2 cellular contexts compared by ENCODE assay signal in genomic region chr1:170707116-170707515, GRCh38.
TF ChIP-seq lines count a peak whose summit lies in the region.

No MANE protein-coding gene starts in this region.

TF ChIP-seq in IMR-90, 13 proteins besides CTCF, POLR2A, EP300 and RAD21:
- TF ChIP-seq CEBPB (IDR thresholded peaks at IDR 0.05; ENCODE audit: low read depth, low read length), result no peak
- TF ChIP-seq, protein P1, sequence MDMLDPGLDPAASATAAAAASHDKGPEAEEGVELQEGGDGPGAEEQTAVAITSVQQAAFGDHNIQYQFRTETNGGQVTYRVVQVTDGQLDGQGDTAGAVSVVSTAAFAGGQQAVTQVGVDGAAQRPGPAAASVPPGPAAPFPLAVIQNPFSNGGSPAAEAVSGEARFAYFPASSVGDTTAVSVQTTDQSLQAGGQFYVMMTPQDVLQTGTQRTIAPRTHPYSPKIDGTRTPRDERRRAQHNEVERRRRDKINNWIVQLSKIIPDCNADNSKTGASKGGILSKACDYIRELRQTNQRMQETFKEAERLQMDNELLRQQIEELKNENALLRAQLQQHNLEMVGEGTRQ (IDR thresholded peaks at IDR 0.05; ENCODE audit: low read depth, low read length), result no peak
- no peak for TF ChIP-seq NFE2L2 (IDR thresholded peaks at IDR 0.05; ENCODE audit: low read depth, low read length)
- TF ChIP-seq, protein P2, sequence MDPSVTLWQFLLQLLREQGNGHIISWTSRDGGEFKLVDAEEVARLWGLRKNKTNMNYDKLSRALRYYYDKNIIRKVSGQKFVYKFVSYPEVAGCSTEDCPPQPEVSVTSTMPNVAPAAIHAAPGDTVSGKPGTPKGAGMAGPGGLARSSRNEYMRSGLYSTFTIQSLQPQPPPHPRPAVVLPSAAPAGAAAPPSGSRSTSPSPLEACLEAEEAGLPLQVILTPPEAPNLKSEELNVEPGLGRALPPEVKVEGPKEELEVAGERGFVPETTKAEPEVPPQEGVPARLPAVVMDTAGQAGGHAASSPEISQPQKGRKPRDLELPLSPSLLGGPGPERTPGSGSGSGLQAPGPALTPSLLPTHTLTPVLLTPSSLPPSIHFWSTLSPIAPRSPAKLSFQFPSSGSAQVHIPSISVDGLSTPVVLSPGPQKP (IDR thresholded peaks at IDR 0.05; ENCODE audit: borderline replicate concordance, low read depth, low read length), result no peak
- no peak for TF ChIP-seq FOS (IDR thresholded peaks at IDR 0.05; ENCODE audit: low read depth, low read length)
- TF ChIP-seq BHLHE40 (IDR thresholded peaks at IDR 0.05; ENCODE audit: low read depth, low read length), result no peak
- TF ChIP-seq MXI1 (IDR thresholded peaks at IDR 0.05; ENCODE audit: borderline replicate concordance, low read depth, low read length), result no peak
- TF ChIP-seq CHD1 (IDR thresholded peaks at IDR 0.05; ENCODE audit: low read depth, low read length), result no peak
- no peak for TF ChIP-seq MAFK (IDR thresholded peaks at IDR 0.05; ENCODE audit: low read depth, low read length)
- no peak for TF ChIP-seq MAZ (IDR thresholded peaks at IDR 0.05; ENCODE audit: borderline replicate concordance, low read depth, low read length)
- TF ChIP-seq SMC3 (IDR thresholded peaks at IDR 0.05; ENCODE audit: low read depth, low read length), result no peak
- TF ChIP-seq RCOR1 (IDR thresholded peaks at IDR 0.05; ENCODE audit: insufficient replicate concordance, low read length), result no peak
- no peak for TF ChIP-seq RFX5 (IDR thresholded peaks at IDR 0.05; ENCODE audit: low read depth, low read length)

TF ChIP-seq in HEK293T, 16 proteins besides CTCF, POLR2A, EP300 and RAD21:
- TF ChIP-seq CTBP1 (IDR thresholded peaks at IDR 0.05; ENCODE audit: borderline replicate concordance) (no peak), FOXM1 (IDR thresholded peaks at IDR 0.05; ENCODE audit: borderline replicate concordance) (no peak), L3MBTL2 (conservative IDR thresholded peaks at IDR 0.05) (no peak), ARNT (IDR thresholded peaks at IDR 0.05) (no peak), SUZ12 (IDR thresholded peaks at IDR 0.05) (no peak), TARDBP (IDR thresholded peaks at IDR 0.05) (no peak), SP1 (IDR thresholded peaks at IDR 0.05) (no peak), HDGF (IDR thresholded peaks at IDR 0.05; ENCODE audit: borderline replicate concordance) (no peak), NFRKB (IDR thresholded peaks at IDR 0.05) (no peak), FOXA1 (IDR thresholded peaks at IDR 0.05) (no peak), ZNF384 (IDR thresholded peaks at IDR 0.05) (no peak), ELF4 (IDR thresholded peaks at IDR 0.05) (no peak), BHLHE40 (IDR thresholded peaks at IDR 0.05; ENCODE audit: borderline replicate concordance) (no peak), FOXK2 (IDR thresholded peaks at IDR 0.05) (no peak)
- TF ChIP-seq, protein P3, sequence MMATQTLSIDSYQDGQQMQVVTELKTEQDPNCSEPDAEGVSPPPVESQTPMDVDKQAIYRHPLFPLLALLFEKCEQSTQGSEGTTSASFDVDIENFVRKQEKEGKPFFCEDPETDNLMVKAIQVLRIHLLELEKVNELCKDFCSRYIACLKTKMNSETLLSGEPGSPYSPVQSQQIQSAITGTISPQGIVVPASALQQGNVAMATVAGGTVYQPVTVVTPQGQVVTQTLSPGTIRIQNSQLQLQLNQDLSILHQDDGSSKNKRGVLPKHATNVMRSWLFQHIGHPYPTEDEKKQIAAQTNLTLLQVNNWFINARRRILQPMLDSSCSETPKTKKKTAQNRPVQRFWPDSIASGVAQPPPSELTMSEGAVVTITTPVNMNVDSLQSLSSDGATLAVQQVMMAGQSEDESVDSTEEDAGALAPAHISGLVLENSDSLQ (IDR thresholded peaks at IDR 0.05), result no peak
